ENCODE assay signal across 19 cellular contexts in the genomic region with DNA sequence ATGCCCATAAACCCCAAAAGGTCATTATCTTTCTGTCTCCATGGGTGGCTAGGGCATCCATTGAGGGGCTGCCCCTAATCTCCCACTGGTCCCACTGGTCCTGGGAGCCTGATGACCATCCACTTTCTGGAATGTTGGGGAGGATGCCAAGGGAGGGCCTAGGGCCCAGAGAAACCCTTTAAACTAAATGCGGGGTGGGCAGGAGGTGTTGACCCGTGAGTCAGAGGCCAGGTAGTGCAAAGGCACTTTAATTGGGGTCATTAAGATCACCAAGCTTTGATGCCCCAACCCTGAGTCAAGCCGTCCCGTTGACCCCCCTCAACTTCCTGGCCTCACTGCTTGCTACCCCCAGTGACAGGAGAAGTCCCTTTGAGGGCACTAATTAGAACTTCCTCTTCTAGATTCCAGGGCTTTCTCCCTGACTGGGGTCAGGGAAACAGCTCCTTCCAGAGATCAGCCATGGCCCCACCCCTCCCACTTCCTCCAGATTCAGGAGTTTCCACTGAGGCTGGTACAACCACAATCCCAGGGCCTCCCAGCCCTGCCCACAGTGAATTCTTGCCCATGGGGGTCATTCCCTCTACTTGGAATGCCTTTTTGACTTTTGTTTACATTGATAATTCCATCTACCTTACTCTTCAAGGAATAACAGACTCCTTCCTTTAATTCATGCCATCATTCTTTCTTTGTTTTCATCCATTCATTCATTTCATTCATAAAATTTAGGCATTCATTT. TPM values are rescaled to one million over a fixed set of nuclear protein-coding genes. Genes with fewer than 3 reads are reported as not detected.
A peak's percentile ranks its signal among the peaks of the same experiment; 100 is the strongest.
DNase-seq lines count a peak whose midpoint lies in the region; ATAC-seq, FAIRE-seq and TF ChIP-seq lines count a peak whose summit lies in the region.
"Had no signal": no experiment of that assay in that cellular context is flagged by ENCODE, and none has a peak within 500 bp of the region (broad histone marks: within the 10 kb centered on the region; RNA-seq: fewer than 3 reads in every experiment).

No MANE protein-coding gene starts in this region.

- TF ChIP-seq POLR2A in HCT116 (IDR thresholded peaks at IDR 0.05; ENCODE audit: borderline replicate concordance, extremely low read depth, insufficient read depth, insufficient read length) (no peak), GM12892 (IDR thresholded peaks at IDR 0.05; ENCODE audit: low read depth, low read length) (no peak), upper lobe of left lung (IDR thresholded peaks at IDR 0.05) (no peak), esophagus muscularis mucosa (IDR thresholded peaks at IDR 0.05; ENCODE audit: low read depth) (no peak)

- intact Hi-C loops in HCT116 (cut with micrococcal nuclease) = no loop called here
- intact Hi-C loops in esophagus muscularis mucosa (cut with DNase I) = loop anchor here (5.0 kb wide), 1 partner anchor 150 kb away; no protein-coding TSS in a partner anchor

- TF ChIP-seq CTCF in AG04450 (IDR thresholded peaks at IDR 0.05; ENCODE audit: low read depth, low read length) (no peak), HCT116 (IDR thresholded peaks at IDR 0.05 in 2 of 3, conservative IDR thresholded peaks at IDR 0.05 in 1 of 3; ENCODE audit: borderline replicate concordance in 1 of 3, insufficient read depth in 1 of 3, low read depth in 2 of 3, low read length in 2 of 3) (no peak), RWPE2 (IDR thresholded peaks at IDR 0.05; ENCODE audit: poor library complexity, severe bottlenecking) (no peak), fibroblast of mammary gland (conservative IDR thresholded peaks at IDR 0.05; ENCODE audit: control insufficient read depth, insufficient read depth, low read depth, low read length) (no peak), upper lobe of left lung (IDR thresholded peaks at IDR 0.05) (no peak), esophagus muscularis mucosa (IDR thresholded peaks at IDR 0.05) (no peak)

- peak overlapping the region; percentile 62 for H3K4me2 ChIP-seq in HCT116 (ENCODE audit: low read length)

- H3K79me2 ChIP-seq in HCT116 (ENCODE audit: insufficient read depth, low read length) = no peaks in the 10 kb centered on the region

- no peaks in the 10 kb centered on the region for H3K9me2 ChIP-seq in HCT116 (ENCODE audit: insufficient read depth)

- H3K9ac ChIP-seq in HCT116 (ENCODE audit: low read length) = no peak overlapping the region

- no peaks in the 10 kb centered on the region for H3K9me3 ChIP-seq in AG04450 (ENCODE audit: control insufficient read depth, insufficient read depth, low read length)
- no peaks in the 10 kb centered on the region for H3K9me3 ChIP-seq in HCT116 (ENCODE audit: control insufficient read depth in 1 of 2, insufficient read depth in 1 of 2, low read depth in 1 of 2, low read length in 2 of 2)
- no peaks in the 10 kb centered on the region for H3K9me3 ChIP-seq in RWPE2 (ENCODE audit: severe bottlenecking)
- no peaks in the 10 kb centered on the region for H3K9me3 ChIP-seq in upper lobe of left lung
- no peaks in the 10 kb centered on the region for H3K9me3 ChIP-seq in esophagus muscularis mucosa
- H3K9me3 ChIP-seq: heart left ventricle, vagina had no signal

- H3K27ac ChIP-seq in AG04450 (ENCODE audit: low read depth, low read length) = peak overlapping the region; percentile 86
- peak overlapping the region; percentile 5; the same call in 1 of the 2 replicates for H3K27ac ChIP-seq in HCT116 (ENCODE audit: low read depth, low read length)
- H3K27ac ChIP-seq in RWPE2 (ENCODE audit: poor library complexity, severe bottlenecking) = peak overlapping the region; percentile 96
- no peak overlapping the region for H3K27ac ChIP-seq in upper lobe of left lung
- no peak overlapping the region for H3K27ac ChIP-seq in esophagus muscularis mucosa (replicated peaks in 1 of 4)
- H3K27ac ChIP-seq: heart left ventricle, vagina had no signal

- no peaks in the 10 kb centered on the region for H3K27me3 ChIP-seq in AG04450 (ENCODE audit: control insufficient read depth, insufficient read depth, low read length)
- no peaks in the 10 kb centered on the region for H3K27me3 ChIP-seq in HCT116 (ENCODE audit: insufficient read depth, low read length)
- H3K27me3 ChIP-seq in RWPE2 (ENCODE audit: insufficient read depth, poor library complexity, severe bottlenecking) = no peaks in the 10 kb centered on the region
- H3K27me3 ChIP-seq in upper lobe of left lung = no peaks in the 10 kb centered on the region
- no peaks in the 10 kb centered on the region for H3K27me3 ChIP-seq in esophagus muscularis mucosa
- H3K27me3 ChIP-seq: vagina had no signal

- RAD21 ChIA-PET in HCT116 (lab: Charles Lee; ENCODE audit: low non-redundant PET in 1 of 2, low total read pairs in 2 of 2, uncharacterized antibody in 2 of 2, unreplicated experiment in 2 of 2) = interaction anchor here (1.3 to 2.4 kb wide), 4 partner anchors 24 to 152 kb away, joined by 3 to 12 read pairs (median 8); no protein-coding TSS in a partner anchor

- no peak for DNase-seq in AG04450 (ENCODE audit: low read depth, low spot score)
- peak; percentile 40 for DNase-seq in HCT116 (ENCODE audit: low read depth, low spot score)
- no peak for DNase-seq in RWPE2 (ENCODE audit: low spot score)
- peak; percentile 36 for DNase-seq in fibroblast of mammary gland (ENCODE audit: low read depth)
- no peak for DNase-seq in GM12892 (ENCODE audit: insufficient read length)
- DNase-seq in upper lobe of left lung = no peak
- DNase-seq in esophagus muscularis mucosa (ENCODE audit: extremely low spot score) = no peak
- DNase-seq: activated CD4-positive, CD25-positive, alpha-beta regulatory T cell; heart left ventricle; kidney; NCI-H2029 treated with DMSO at 0.1 percent for 48 hours; NCI-H526; T-helper 1 cell had no signal

- H3K4me1 ChIP-seq in HCT116 (ENCODE audit: control insufficient read depth in 1 of 2, insufficient read depth in 2 of 2, low read length in 2 of 2) = peaks cover 6 to 46% of the 10 kb centered on the region in 2 experiments; a peak in 2 of 4 replicates
- H3K4me1 ChIP-seq in RWPE2 (ENCODE audit: insufficient read depth, poor library complexity, severe bottlenecking) = peaks cover 47% of the 10 kb centered on the region
- H3K4me1 ChIP-seq in upper lobe of left lung = peaks cover 3 to 10% (median 9%) of the 10 kb centered on the region in 4 donors
- H3K4me1 ChIP-seq in esophagus muscularis mucosa = peaks cover 8 to 11% (median 11%) of the 10 kb centered on the region in 4 donors

- FAIRE-seq in GM12892 (lab: Jason Lieb, UNC) = no peak
- FAIRE-seq: G401.6, H1, kidney had no signal

- no peak for TF ChIP-seq EP300 in upper lobe of left lung (IDR thresholded peaks at IDR 0.05)
- no peak for TF ChIP-seq EP300 in esophagus muscularis mucosa (IDR thresholded peaks at IDR 0.05)

- BruUV-seq in HCT116 (replicated peaks; lab: Mats Ljungman, UMichigan) = no TSS peak

- ATAC-seq in HCT116 = peak; percentile 44
- ATAC-seq in RWPE2 (ENCODE audit: low read depth) = peak; percentile 41
- ATAC-seq in upper lobe of left lung (ENCODE audit: low FRiP score in 2 of 2) = no peak
- no peak for ATAC-seq in GM19035 (IDR thresholded peaks at IDR 0.05; ENCODE audit: unreplicated experiment)
- ATAC-seq: GM12878, heart left ventricle had no signal

- H3K4me3 ChIP-seq in AG04450 (ENCODE audit: low read depth, low read length) (no peak overlapping the region), HCT116 (replicated peaks in 1 of 2; ENCODE audit: low read depth in 1 of 2, low read length in 2 of 2) (peak overlapping the region in 1 of 2 experiments; percentile 10; a peak in 1 of 4 replicates), RWPE2 (ENCODE audit: severe bottlenecking) (no peak overlapping the region), fibroblast of mammary gland (ENCODE audit: control insufficient read depth, low read depth, low read length) (no peak overlapping the region), upper lobe of left lung (no peak overlapping the region), esophagus muscularis mucosa (no peak overlapping the region)
- H3K4me3 ChIP-seq: GM12878, heart left ventricle, vagina had no signal

- H2AFZ ChIP-seq in HCT116 (ENCODE audit: low read depth, low read length, poor library complexity, severe bottlenecking) = peak overlapping the region; percentile 64

- no peaks in the 10 kb centered on the region for H3K36me3 ChIP-seq in HCT116 (ENCODE audit: control insufficient read depth in 1 of 2, insufficient read depth in 2 of 2, low read length in 2 of 2)
- H3K36me3 ChIP-seq in RWPE2 (ENCODE audit: low read depth) = no peaks in the 10 kb centered on the region
- H3K36me3 ChIP-seq in upper lobe of left lung = no peaks in the 10 kb centered on the region
- H3K36me3 ChIP-seq in esophagus muscularis mucosa = no peaks in the 10 kb centered on the region
- H3K36me3 ChIP-seq: heart left ventricle, vagina had no signal

- 55 to 83% methylated on average over 2 to 4 of the region's 4 CpGs for WGBS in upper lobe of left lung, 2 donors
- WGBS in esophagus muscularis mucosa = 84% methylated on average over 4 of the region's 4 CpGs

- H4K20me1 ChIP-seq in HCT116 (ENCODE audit: insufficient read depth) = no peaks in the 10 kb centered on the region

- CTCF ChIA-PET in AG04450 (lab: Charles Lee) (interaction anchor here (1.1 to 13.4 kb wide), 4 partner anchors 21 to 151 kb away, joined by 3 to 238 read pairs (median 34); no protein-coding TSS in a partner anchor), HCT116 (lab: Charles Lee) (interaction anchor here (1.2 to 4.2 kb wide), 7 partner anchors 11 to 392 kb away, joined by 3 to 98 read pairs (median 6); no protein-coding TSS in a partner anchor)

- no peak for TF ChIP-seq RAD21 in HCT116 (IDR thresholded peaks at IDR 0.05; ENCODE audit: low read depth)

- POLR2A ChIA-PET in AG04450 (lab: Yijun Ruan, JAX) = interaction anchor here (1.1 to 1.9 kb wide), 3 partner anchors 12 to 24 kb away, joined by 3 to 8 read pairs (median 3); no protein-coding TSS in a partner anchor
- POLR2A ChIA-PET in HCT116 (lab: Charles Lee) = interaction anchor here (1.8 kb wide), 1 partner anchor 151 kb away, joined by 4 read pairs; no protein-coding TSS in a partner anchor

TF ChIP-seq in HCT116, 20 proteins besides CTCF, POLR2A, EP300 and RAD21 (continues in another document):
- TF ChIP-seq ZFX (IDR thresholded peaks at IDR 0.05) (no peak), JUND (IDR thresholded peaks at IDR 0.05) (0 out of 2 replicates have a peak, but pooled peaks have one; percentile 27), FOSL1 (IDR thresholded peaks at IDR 0.05; ENCODE audit: low read depth) (peak; percentile 38)

RNA-seq across cellular contexts. Expression of a gene that starts 15.5 kb away (rescaled TPM):
- polyA plus RNA-seq in AG04450 (2011; rRNA removed) = 46.0 and 61.3 TPM in 2 replicates
- polyA minus RNA-seq in AG04450 (2011; rRNA and poly(A)+ RNA removed) = 50.1 and 77.3 TPM in 2 replicates
- total RNA-seq in HCT116 (2021; ENCODE audit: unreplicated experiment) (50.1 TPM), upper lobe of left lung (10 to 100 TPM; 32.3 to 45.9 (median 42.1) TPM), esophagus muscularis mucosa (1 to 10 TPM; 1.7 to 4.0 (median 2.8) TPM)
- 90.0 and 93.0 TPM in 2 replicates for polyA plus RNA-seq in HCT116 (2012)
- 0.17 TPM for polyA plus RNA-seq in GM12892 (2012; ENCODE audit: missing spikeins)

RNA-seq across cellular contexts. Expression of a gene that starts 24.7 kb away (rescaled TPM):
- polyA plus RNA-seq in AG04450 (2011; rRNA removed) = 14.5 and 19.8 TPM in 2 replicates
- 11.0 and 11.4 TPM in 2 replicates for polyA minus RNA-seq in AG04450 (2011; rRNA and poly(A)+ RNA removed)
- not detected for total RNA-seq in HCT116 (2021; ENCODE audit: unreplicated experiment)
- 0.14 and 0.20 TPM in 2 replicates for polyA plus RNA-seq in HCT116 (2012)
- polyA plus RNA-seq in GM12892 (2012; ENCODE audit: missing spikeins) = 8.4 TPM
- 10 to 100 TPM in 5 of 6 donors, 1 to 10 TPM in 1; 4.2 to 98.9 (median 27.2) TPM for total RNA-seq in upper lobe of left lung
- total RNA-seq in esophagus muscularis mucosa = 10 to 100 TPM; 14.6 to 38.6 (median 29.8) TPM
- total RNA-seq: HT-29 had no signal

Comparison
In these comparisons a context has a peak if more than half of its experiments do, and no peak if none do; other contexts are left out.
1. DNase-seq: peak in HCT116 (single experiment) and fibroblast of mammary gland (single experiment); none in AG04450 (single experiment), RWPE2 (single experiment), GM12892 (single experiment), upper lobe of left lung (0 of 2) and esophagus muscularis mucosa (single experiment).
2. H3K27ac ChIP-seq: peak in AG04450 (single experiment), HCT116 (single experiment) and RWPE2 (single experiment); none in upper lobe of left lung (0 of 4) and esophagus muscularis mucosa (0 of 4).
3. ATAC-seq: peak in HCT116 (single experiment) and RWPE2 (single experiment); none in upper lobe of left lung (0 of 2) and GM19035 (single experiment).
4. RNA of a gene that starts 15.5 kb away (total RNA-seq): 50.1 TPM in HCT116 (single experiment) and 32.3 to 45.9 TPM in upper lobe of left lung; 1.7 to 4.0 TPM in esophagus muscularis mucosa; every median in the first group is over 4 times any median in the second.